Comparison of ENCODE assay signal across 29 cellular contexts in genomic region chr6:16326531-16326930, GRCh38.
"Had no signal": no experiment of that assay in that cellular context is flagged by ENCODE, and none has a peak within 500 bp of the region (broad histone marks: within the 10 kb centered on the region; RNA-seq: fewer than 3 reads in every experiment).

No MANE protein-coding gene starts in this region.

- H3K27me3 ChIP-seq: ascending aorta, breast epithelium, cardiac muscle cell, colonic mucosa had no signal

- H3K4me1 ChIP-seq: breast epithelium had no signal

- H3K4me3 Mint-ChIP-seq: activated CD4-positive, alpha-beta memory T cell treated with anti-CD3 and anti-CD28 coated beads for 36 hours; activated CD4-positive, alpha-beta T cell treated with anti-CD3 and anti-CD28 coated beads for 36 hours; activated CD4-positive, alpha-beta T cell treated with anti-CD3 and anti-CD28 coated beads, Interleukin-2, amount 10 ng/mL, durations not matched to agents 24 days and 14 days; activated CD8-positive, alpha-beta memory T cell treated with anti-CD3 and anti-CD28 coated beads, Interleukin-2, amount 10 ng/mL, durations not matched to agents 7 days and 5 days; activated CD8-positive, alpha-beta T cell treated with anti-CD3 and anti-CD28 coated beads, Interleukin-2, amount 10 ng/mL, durations not matched to agents 7 days and 5 days; activated naive CD4-positive, alpha-beta T cell treated with anti-CD3 and anti-CD28 coated beads, Interleukin-2, amount 10 ng/mL, durations not matched to agents 7 days and 5 days; activated naive CD8-positive, alpha-beta T cell treated with anti-CD3 and anti-CD28 coated beads, Interleukin-2, amount 10 ng/mL, durations not matched to agents 7 days and 5 days; activated T-helper 1 cell treated with anti-CD3 and anti-CD28 coated beads, Interleukin-12 subunit alpha, Interleukin-12 subunit beta, Interleukin-2, Interleukin-4 antibody, amounts not matched to agents 30 ng/mL and 10 ng/mL and 1 ng/mL, durations not matched to agents 14 hours and 24 hours and 36 hours; brain; endodermal cell had no signal

- H3K4me3 ChIP-seq: ascending aorta, breast epithelium, cardiac muscle cell, colonic mucosa had no signal

- H3K9me3 Mint-ChIP-seq: activated CD4-positive, alpha-beta memory T cell treated with anti-CD3 and anti-CD28 coated beads for 36 hours; activated CD4-positive, alpha-beta T cell treated with anti-CD3 and anti-CD28 coated beads, Interleukin-2, amount 10 ng/mL, durations not matched to agents 24 days and 14 days; activated naive CD4-positive, alpha-beta T cell treated with anti-CD3 and anti-CD28 coated beads, Interleukin-2, amount 50 U/mL, for 72 hours; activated T-helper 1 cell treated with anti-CD3 and anti-CD28 coated beads, Interleukin-12 subunit alpha, Interleukin-12 subunit beta, Interleukin-2, Interleukin-4 antibody, amounts not matched to agents 30 ng/mL and 10 ng/mL and 1 ng/mL, durations not matched to agents 14 hours and 24 hours and 36 hours had no signal

- ATAC-seq: activated CD4-positive, alpha-beta T cell treated with anti-CD3 and anti-CD28 coated beads for 36 hours; activated CD8-positive, alpha-beta memory T cell treated with anti-CD3 and anti-CD28 coated beads, Interleukin-2, amount 10 ng/mL, durations not matched to agents 7 days and 5 days; activated CD8-positive, alpha-beta T cell treated with anti-CD3 and anti-CD28 coated beads, Interleukin-2, amount 10 ng/mL, durations not matched to agents 7 days and 5 days; activated naive CD4-positive, alpha-beta T cell treated with anti-CD3 and anti-CD28 coated beads, Interleukin-2, amount 50 U/mL, for 72 hours; esophagus mucosa had no signal

- H3K27ac ChIP-seq: ascending aorta, breast epithelium, cardiac muscle cell, colonic mucosa had no signal

- DNase-seq: activated CD4-positive, alpha-beta memory T cell treated with anti-CD3 and anti-CD28 coated beads for 36 hours; activated CD4-positive, alpha-beta T cell treated with anti-CD3 and anti-CD28 coated beads for 36 hours; activated CD4-positive, alpha-beta T cell treated with anti-CD3 and anti-CD28 coated beads, Interleukin-2, amount 10 ng/mL, durations not matched to agents 24 days and 14 days; activated CD4-positive, CD25-positive, alpha-beta regulatory T cell; activated CD4-positive, CD25-positive, alpha-beta regulatory T cell treated with anti-CD3 and anti-CD28 coated beads, Interleukin-2, amount 50 U/mL, for 72 hours; activated CD8-positive, alpha-beta memory T cell treated with anti-CD3 and anti-CD28 coated beads, Interleukin-2, amount 10 ng/mL, durations not matched to agents 7 days and 5 days; activated CD8-positive, alpha-beta memory T cell treated with anti-CD3 and anti-CD28 coated beads, Interleukin-2, amount 50 U/mL, for 4 hours; activated CD8-positive, alpha-beta T cell treated with anti-CD3 and anti-CD28 coated beads, Interleukin-2, amount 10 ng/mL, durations not matched to agents 7 days and 5 days; activated gamma-delta T cell; activated naive CD4-positive, alpha-beta T cell; activated naive CD4-positive, alpha-beta T cell treated with anti-CD3 and anti-CD28 coated beads, Interleukin-2, amount 10 ng/mL, durations not matched to agents 7 days and 5 days; activated naive CD8-positive, alpha-beta T cell treated with anti-CD3 and anti-CD28 coated beads, Interleukin-2, amount 10 ng/mL, durations not matched to agents 7 days and 5 days; activated T-cell treated with anti-CD3 and anti-CD28 coated beads, Interleukin-2, amount 50 U/mL, for 1 hour; activated T-cell treated with anti-CD3 and anti-CD28 coated beads, Interleukin-2, amount 50 U/mL, for 48 hours; central memory CD4-positive, alpha-beta T cell; cerebellar nuclear complex; colonic mucosa; effector memory CD4-positive, alpha-beta T cell; endodermal cell; foreskin fibroblast; T-helper 1 cell; T-helper 2 cell had no signal

- H3K9me3 ChIP-seq: ascending aorta, breast epithelium, colonic mucosa had no signal

- H3K36me3 ChIP-seq: breast epithelium, colonic mucosa had no signal

- H3K27ac Mint-ChIP-seq: activated CD4-positive, alpha-beta T cell treated with anti-CD3 and anti-CD28 coated beads for 36 hours; activated CD4-positive, alpha-beta T cell treated with anti-CD3 and anti-CD28 coated beads, Interleukin-2, amount 10 ng/mL, durations not matched to agents 24 days and 14 days; activated CD8-positive, alpha-beta memory T cell treated with anti-CD3 and anti-CD28 coated beads, Interleukin-2, amount 10 ng/mL, durations not matched to agents 7 days and 5 days; activated CD8-positive, alpha-beta T cell treated with anti-CD3 and anti-CD28 coated beads, Interleukin-2, amount 10 ng/mL, durations not matched to agents 7 days and 5 days; activated naive CD4-positive, alpha-beta T cell treated with anti-CD3 and anti-CD28 coated beads, Interleukin-2, amount 10 ng/mL, durations not matched to agents 7 days and 5 days; activated naive CD8-positive, alpha-beta T cell treated with anti-CD3 and anti-CD28 coated beads, Interleukin-2, amount 10 ng/mL, durations not matched to agents 7 days and 5 days; activated T-helper 1 cell treated with anti-CD3 and anti-CD28 coated beads, Interleukin-12 subunit alpha, Interleukin-12 subunit beta, Interleukin-2, Interleukin-4 antibody, amounts not matched to agents 30 ng/mL and 10 ng/mL and 1 ng/mL, durations not matched to agents 14 hours and 24 hours and 36 hours; brain; endodermal cell had no signal

- H3K27me3 Mint-ChIP-seq: activated CD4-positive, alpha-beta memory T cell treated with anti-CD3 and anti-CD28 coated beads for 36 hours; activated CD4-positive, alpha-beta T cell treated with anti-CD3 and anti-CD28 coated beads for 36 hours; activated CD4-positive, alpha-beta T cell treated with anti-CD3 and anti-CD28 coated beads, Interleukin-2, amount 10 ng/mL, durations not matched to agents 24 days and 14 days; activated CD8-positive, alpha-beta memory T cell treated with anti-CD3 and anti-CD28 coated beads, Interleukin-2, amount 10 ng/mL, durations not matched to agents 7 days and 5 days; activated naive CD4-positive, alpha-beta T cell treated with anti-CD3 and anti-CD28 coated beads, Interleukin-2, amount 10 ng/mL, durations not matched to agents 7 days and 5 days; activated naive CD8-positive, alpha-beta T cell treated with anti-CD3 and anti-CD28 coated beads, Interleukin-2, amount 10 ng/mL, durations not matched to agents 7 days and 5 days; brain had no signal
